ENCODE assay signal across 12 cellular contexts in the genomic region with DNA sequence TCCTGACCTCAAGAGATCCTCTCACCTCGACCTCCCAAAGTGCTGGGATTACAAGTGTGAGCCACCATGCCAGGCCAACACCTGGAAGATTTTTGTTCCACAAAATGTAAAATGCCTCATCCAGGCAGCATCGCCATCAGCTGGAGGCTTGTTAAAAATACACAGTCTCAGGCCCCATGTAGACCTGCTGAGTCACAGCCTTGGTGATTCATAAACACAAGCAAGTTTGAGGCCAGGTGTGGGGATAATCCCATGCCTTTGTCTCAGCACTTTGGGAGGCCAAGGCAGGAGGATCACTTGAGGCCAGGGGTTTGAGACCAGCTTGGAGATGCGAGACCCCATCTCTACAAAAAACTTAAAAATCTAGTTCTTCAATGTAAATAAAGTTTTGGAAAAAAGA. TPM values are rescaled to one million over a fixed set of nuclear protein-coding genes. Genes with fewer than 3 reads are reported as not detected.
DNase-seq lines count a peak whose midpoint lies in the region; FAIRE-seq and TF ChIP-seq lines count a peak whose summit lies in the region.
"Had no signal": no experiment of that assay in that cellular context is flagged by ENCODE, and none has a peak within 500 bp of the region (broad histone marks: within the 10 kb centered on the region; RNA-seq: fewer than 3 reads in every experiment).

No MANE protein-coding gene starts in this region.

- H3K4me3 ChIP-seq in astrocyte (ENCODE audit: insufficient read depth, low read depth, low read length) (no peak overlapping the region), trophoblast cell (ENCODE audit: low read depth, low read length) (no peak overlapping the region)
- H3K4me3 ChIP-seq: SJCRH30 had no signal

- H3K4me1 ChIP-seq in astrocyte (ENCODE audit: insufficient read depth, low read length), result peaks cover 11% of the 10 kb centered on the region
- no peaks in the 10 kb centered on the region for H3K4me1 ChIP-seq in trophoblast cell (ENCODE audit: control insufficient read depth in 1 of 2, insufficient read depth in 2 of 2, low read length in 2 of 2)
- H3K4me1 ChIP-seq: SJCRH30 had no signal

- no peak overlapping the region for H4K91ac ChIP-seq in trophoblast cell (ENCODE audit: low read depth, low read length)

- H3K79me2 ChIP-seq in astrocyte (ENCODE audit: insufficient read depth, low read length) (no peaks in the 10 kb centered on the region), trophoblast cell (ENCODE audit: control insufficient read depth, insufficient read depth, low read length, poor library complexity) (no peaks in the 10 kb centered on the region)

- H3K27ac ChIP-seq in astrocyte (ENCODE audit: low read depth, low read length), result no peak overlapping the region
- H3K27ac ChIP-seq in trophoblast cell (ENCODE audit: low read depth, low read length), result no peak overlapping the region
- H3K27ac ChIP-seq: SJCRH30 had no signal

- no peak overlapping the region for H2BK5ac ChIP-seq in trophoblast cell (ENCODE audit: low read depth, low read length, poor library complexity)

- TF ChIP-seq CTCF in astrocyte (IDR thresholded peaks at IDR 0.05; ENCODE audit: insufficient read depth, low read depth, low read length), result no peak

- H3K9me3 Mint-ChIP-seq in astrocyte (ENCODE audit: unreplicated experiment), result peaks cover 2% of the 10 kb centered on the region
- H3K9me3 Mint-ChIP-seq: CD4-positive, CD25-positive, alpha-beta regulatory T cell had no signal

- H2AK5ac ChIP-seq in trophoblast cell (ENCODE audit: low read length), result no peak overlapping the region

- no peaks in the 10 kb centered on the region for H3K36me3 ChIP-seq in astrocyte (ENCODE audit: insufficient read depth, low read length)
- no peaks in the 10 kb centered on the region for H3K36me3 ChIP-seq in trophoblast cell (ENCODE audit: control insufficient read depth in 1 of 2, insufficient read depth in 2 of 2, low read length in 2 of 2)
- H3K36me3 ChIP-seq: SJCRH30 had no signal

- no peak for FAIRE-seq in astrocyte (lab: Jason Lieb, UNC)
- FAIRE-seq in frontal cortex (lab: Jason Lieb, UNC), result no peak

- H3K27me3 ChIP-seq in astrocyte (ENCODE audit: insufficient read depth, low read length), result no peaks in the 10 kb centered on the region
- H3K27me3 ChIP-seq in trophoblast cell (ENCODE audit: insufficient read depth, low read length), result no peaks in the 10 kb centered on the region
- H3K27me3 ChIP-seq: SJCRH30 had no signal

- no peaks in the 10 kb centered on the region for H3K36me3 Mint-ChIP-seq in astrocyte (ENCODE audit: low read depth, unreplicated experiment)
- H3K36me3 Mint-ChIP-seq: CD4-positive, CD25-positive, alpha-beta regulatory T cell had no signal

- H3K4me3 Mint-ChIP-seq in astrocyte (ENCODE audit: unreplicated experiment), result no peak overlapping the region
- H3K4me3 Mint-ChIP-seq: CD4-positive, CD25-positive, alpha-beta regulatory T cell had no signal

- H3K9me3 ChIP-seq in astrocyte (ENCODE audit: insufficient read depth, low read depth, low read length), result no peaks in the 10 kb centered on the region
- no peaks in the 10 kb centered on the region for H3K9me3 ChIP-seq in trophoblast cell (ENCODE audit: insufficient read depth, low read depth, low read length)
- H3K9me3 ChIP-seq: SJCRH30 had no signal

- H2AFZ ChIP-seq in astrocyte (ENCODE audit: low read depth, low read length) (no peak overlapping the region), trophoblast cell (ENCODE audit: insufficient read depth, low read length, poor library complexity) (no peak overlapping the region)

- peaks cover 4% of the 10 kb centered on the region for H3K4me1 Mint-ChIP-seq in astrocyte (ENCODE audit: low read depth, unreplicated experiment)

- no peak overlapping the region for H2BK12ac ChIP-seq in trophoblast cell (ENCODE audit: low read length)

- no peaks in the 10 kb centered on the region for H3K79me1 ChIP-seq in trophoblast cell (ENCODE audit: low read length)

- H3K9ac ChIP-seq in astrocyte (ENCODE audit: low read length) (no peak overlapping the region), trophoblast cell (ENCODE audit: low read length) (no peak overlapping the region)

- H3K4me2 ChIP-seq in astrocyte (ENCODE audit: low read length) (no peak overlapping the region), trophoblast cell (ENCODE audit: low read length) (no peak overlapping the region)

- no peak overlapping the region for H4K12ac ChIP-seq in trophoblast cell (ENCODE audit: low read depth, low read length)

- H4K20me1 ChIP-seq in astrocyte (ENCODE audit: insufficient read depth, low read length), result no peaks in the 10 kb centered on the region

- DNase-seq in activated T-cell treated with anti-CD3 and anti-CD28 coated beads for 48 hours (ENCODE audit: low read depth) (peak; percentile 6), activated T-cell treated with anti-CD3 and anti-CD28 coated beads for 4 hours (no peak), LoVo (ENCODE audit: low spot score) (peak; percentile 49), astrocyte (ENCODE audit: low read depth) (peak; percentile 41), trophoblast cell (peak; percentile 66 to 68), frontal cortex (ENCODE audit: low spot score in 2 of 2) (no peak), mesenteric fat pad (ENCODE audit: low spot score) (no peak)
- DNase-seq in central memory CD4-positive, alpha-beta T cell, result no peak
- DNase-seq: cortex of kidney, NCI-H2029 treated with DMSO at 0.1 percent for 48 hours had no signal

- no peak overlapping the region for H4K8ac ChIP-seq in trophoblast cell (ENCODE audit: low read depth, low read length)

- H3K23ac ChIP-seq in trophoblast cell (ENCODE audit: low read length), result no peak overlapping the region

- no peak overlapping the region for H3K27ac Mint-ChIP-seq in astrocyte (ENCODE audit: unreplicated experiment)
- H3K27ac Mint-ChIP-seq: CD4-positive, CD25-positive, alpha-beta regulatory T cell had no signal

- H2BK120ac ChIP-seq in trophoblast cell (ENCODE audit: insufficient read depth, low read length, poor library complexity), result no peak overlapping the region

- no peak overlapping the region for H3K14ac ChIP-seq in trophoblast cell (ENCODE audit: low read length)

- H3K27me3 Mint-ChIP-seq in astrocyte (ENCODE audit: low read depth, unreplicated experiment), result peaks cover 12% of the 10 kb centered on the region

- H3K18ac ChIP-seq in trophoblast cell (ENCODE audit: low read length), result no peak overlapping the region

- no peak overlapping the region for H3K4ac ChIP-seq in trophoblast cell (ENCODE audit: low read depth, low read length)

- WGBS in trophoblast cell (ENCODE audit: extremely low coverage, insufficient coverage, insufficient read length), result no CpG with 5 or more reads among the region's 3 CpGs

RNA-seq across cellular contexts. Expression of a gene that starts 49.1 kb away (rescaled TPM):
- 51.8 and 53.6 TPM in 2 replicates for total RNA-seq in astrocyte
- 6.5 and 6.6 TPM in 2 replicates for polyA plus RNA-seq in trophoblast cell (2013)
- 17.5 TPM for total RNA-seq in frontal cortex
- 30.2 TPM for total RNA-seq in mesenteric fat pad

Comparison
In these comparisons a context has a peak if more than half of its experiments do, and no peak if none do; other contexts are left out.
1. DNase-seq: peak in activated T-cell treated with anti-CD3 and anti-CD28 coated beads for 48 hours (single experiment), LoVo (single experiment), astrocyte (single experiment) and trophoblast cell (2 of 2); none in activated T-cell treated with anti-CD3 and anti-CD28 coated beads for 4 hours (single experiment), central memory CD4-positive, alpha-beta T cell (single experiment), frontal cortex (0 of 2) and mesenteric fat pad (single experiment).